8 cellular contexts compared by ENCODE assay signal in genomic region chrX:154490414-154491083, GRCh38. TPM values are rescaled to one million over a fixed set of nuclear protein-coding genes. Genes with fewer than 3 reads are reported as not detected.
DNase-seq lines count a peak whose midpoint lies in the region; ATAC-seq, FAIRE-seq and TF ChIP-seq lines count a peak whose summit lies in the region.

Gene SLC10A3 (minus strand): TSS chrX:154490629. CDS start chrX:154488940, 1,689 bp downstream.

- BruUV-seq in IMR-90 (replicated peaks; lab: Mats Ljungman, UMichigan) (no TSS peak), OCI-LY7 (replicated peaks; lab: Mats Ljungman, UMichigan) (no TSS peak), endothelial cell of umbilical vein (replicated peaks; lab: Mats Ljungman, UMichigan) (no TSS peak)

- H4K20me1 ChIP-seq in IMR-90 (ENCODE audit: insufficient read depth, low read length) = no peaks in the 10 kb centered on the region; the same call in 1 of the 2 replicates
- no peaks in the 10 kb centered on the region for H4K20me1 ChIP-seq in OCI-LY7 (ENCODE audit: insufficient read depth, low read length)
- no peaks in the 10 kb centered on the region for H4K20me1 ChIP-seq in endothelial cell of umbilical vein (replicated peaks; ENCODE audit: control insufficient read depth, extremely low read depth, insufficient read depth, low read length)

- peaks cover 6% of the 10 kb centered on the region for H3K36me3 Mint-ChIP-seq in mesothelial cell of epicardium

- DNase-seq in DMS 273 treated with DMSO at 0.1 percent for 48 hours (lab: John Stamatoyannopoulos, UW) = peak; percentile 77
- DNase-seq in IMR-90 = peak; percentile 92
- DNase-seq in OCI-LY7 (ENCODE audit: low spot score) = peak; percentile 94
- DNase-seq in activated T-cell treated with anti-CD3 and anti-CD28 coated beads for 1 hour (ENCODE audit: low read depth) = peak; percentile 75
- DNase-seq in endothelial cell of umbilical vein (ENCODE audit: low read depth, low spot score) = peak; percentile 94
- peak; percentile 82 to 86 for DNase-seq in mesothelial cell of epicardium (ENCODE audit: low spot score in 2 of 2, unreplicated experiment in 2 of 2)
- peak; percentile 75 to 76 for DNase-seq in stimulated activated CD8-positive, alpha-beta memory T cell treated with anti-CD3 and anti-CD28 coated beads, Interleukin-15, amount 100 ng/mL, for 4 hours (ENCODE audit: low read depth in 2 of 2)

- H2AK9ac ChIP-seq in IMR-90 (replicated peaks; ENCODE audit: low read depth, low read length, poor library complexity) = peak within 1 kb of the TSS; percentile 96

- no peaks in the 10 kb centered on the region for H3K9me3 ChIP-seq in IMR-90 (ENCODE audit: control insufficient read depth, insufficient read depth, low read length)
- no peaks in the 10 kb centered on the region for H3K9me3 ChIP-seq in OCI-LY7 (ENCODE audit: low read length)
- H3K9me3 ChIP-seq in endothelial cell of umbilical vein (replicated peaks; ENCODE audit: control insufficient read depth, insufficient read depth, low read length) = no peaks in the 10 kb centered on the region

- H2AFZ ChIP-seq in IMR-90 (replicated peaks; ENCODE audit: low read length, poor library complexity) = peak within 1 kb of the TSS; percentile 91
- H2AFZ ChIP-seq in OCI-LY7 (ENCODE audit: low read length) = peak within 1 kb of the TSS; percentile 83; the same call in 1 of the 2 replicates
- H2AFZ ChIP-seq in endothelial cell of umbilical vein (ENCODE audit: low read depth, low read length) = peak within 1 kb of the TSS; percentile 87

- peak within 1 kb of the TSS; percentile 75 for H4K5ac ChIP-seq in IMR-90 (ENCODE audit: low read depth, low read length)

- CTCF ChIA-PET in IMR-90 (lab: Yijun Ruan, JAX) = interaction anchor here (0.6 kb wide), 1 partner anchor 63 kb away, joined by 4 read pairs; no protein-coding TSS in a partner anchor
- CTCF ChIA-PET in OCI-LY7 (lab: Charles Lee; ENCODE audit: unreplicated experiment) = interaction anchor here (0.6 to 1.0 kb wide), 4 partner anchors 9 to 56 kb away, joined by 3 to 4 read pairs (median 3); partner anchors contain the start of gene G6PD
- CTCF ChIA-PET in endothelial cell of umbilical vein (lab: Charles Lee) = interaction anchor here (1.0 to 2.2 kb wide), 4 partner anchors 8 to 82 kb away, joined by 3 to 11 read pairs (median 3); partner anchors contain the start of gene DNASE1L1

- 0 out of 2 replicates have a peak, but pooled peaks have one; percentile 13 for TF ChIP-seq RAD21 in IMR-90 (IDR thresholded peaks at IDR 0.05; ENCODE audit: low read length)

- peak; percentile 81 for ATAC-seq in GM21529 (IDR thresholded peaks at IDR 0.05; ENCODE audit: unreplicated experiment)
- peak; percentile 86 for ATAC-seq in IMR-90 (ENCODE audit: low read depth)

- H4K91ac ChIP-seq in IMR-90 (ENCODE audit: insufficient read depth, low read depth, low read length) = peak within 1 kb of the TSS; percentile 15; the same call in 1 of the 2 replicates

- 0 out of 2 replicates have a peak within 1 kb of the TSS, but pooled peaks have one; percentile 30 for H2BK120ac ChIP-seq in IMR-90 (ENCODE audit: low read depth, low read length)

- peak within 1 kb of the TSS; percentile 85 for H3K4ac ChIP-seq in IMR-90 (ENCODE audit: low read depth, low read length)

- POLR2A ChIA-PET in IMR-90 (lab: Charles Lee; ENCODE audit: unreplicated experiment) = interaction anchor here (0.5 to 1.0 kb wide), 2 partner anchors 12 to 119 kb away, joined by 3 read pairs; no protein-coding TSS in a partner anchor
- POLR2A ChIA-PET in OCI-LY7 (lab: Charles Lee) = interaction anchor here (0.5 to 2.8 kb wide), 10 partner anchors 9 to 169 kb away, joined by 4 to 26 read pairs (median 6); partner anchors contain the start of gene ATP6AP1
- POLR2A ChIA-PET in endothelial cell of umbilical vein (lab: Charles Lee) = interaction anchor here (0.6 to 1.5 kb wide), 3 partner anchors 12 to 83 kb away, joined by 3 to 7 read pairs (median 3); partner anchors contain the start of gene LAGE3

- H2BK20ac ChIP-seq in IMR-90 (ENCODE audit: low read depth, low read length) = no peak within 1 kb of the TSS

- H3K27me3 ChIP-seq in IMR-90 (ENCODE audit: control insufficient read depth, insufficient read depth, low read length) (no peaks in the 10 kb centered on the region), endothelial cell of umbilical vein (ENCODE audit: control insufficient read depth in 2 of 2, insufficient read depth in 2 of 2, low read length in 2 of 2) (no peaks in the 10 kb centered on the region)

- H3K79me2 ChIP-seq in OCI-LY7 (ENCODE audit: insufficient read depth, low read depth, low read length) (peaks cover 7% of the 10 kb centered on the region; the same call in 1 of the 2 replicates), endothelial cell of umbilical vein (ENCODE audit: control insufficient read depth, insufficient read depth, low read length) (peaks cover 3% of the 10 kb centered on the region)

- peak within 1 kb of the TSS; percentile 93 for H3K27ac ChIP-seq in IMR-90 (ENCODE audit: insufficient read depth, low read length)
- H3K27ac ChIP-seq in OCI-LY7 (ENCODE audit: low read depth, low read length, poor library complexity, severe bottlenecking) = peak within 1 kb of the TSS; percentile 64
- H3K27ac ChIP-seq in endothelial cell of umbilical vein (ENCODE audit: insufficient read depth, low read depth, low read length) = peak within 1 kb of the TSS; percentile 78

- peak within 1 kb of the TSS; percentile 84 for H3K4me3 Mint-ChIP-seq in mesothelial cell of epicardium

- peak within 1 kb of the TSS; percentile 86 to 89; a peak in 2 of 4 replicates for H4K8ac ChIP-seq in IMR-90 (ENCODE audit: low read depth in 2 of 2, low read length in 2 of 2)

- H3K4me2 ChIP-seq in IMR-90 (ENCODE audit: low read depth, low read length) (peak within 1 kb of the TSS; percentile 89), OCI-LY7 (ENCODE audit: low read length) (peak within 1 kb of the TSS; percentile 98), endothelial cell of umbilical vein (ENCODE audit: insufficient read depth, low read length) (peak within 1 kb of the TSS; percentile 62)

- H3K56ac ChIP-seq in IMR-90 (ENCODE audit: extremely low read depth, insufficient read depth, low read length) = peak within 1 kb of the TSS; percentile 76; the same call in 1 of the 2 replicates

- H2AK5ac ChIP-seq in IMR-90 (ENCODE audit: low read depth, low read length) = peak within 1 kb of the TSS; percentile 66

- peaks cover 0 to 25% of the 10 kb centered on the region in 2 experiments; a peak in 2 of 4 replicates for H3K79me1 ChIP-seq in IMR-90 (ENCODE audit: low read depth in 1 of 2, low read length in 2 of 2)

- peak within 1 kb of the TSS; percentile 84 for H3K4me3 ChIP-seq in IMR-90 (ENCODE audit: insufficient read depth, low read depth, low read length)
- peak within 1 kb of the TSS; percentile 79 for H3K4me3 ChIP-seq in OCI-LY7 (ENCODE audit: low read depth, low read length, poor library complexity, severe bottlenecking)
- peak within 1 kb of the TSS; percentile 51 to 68 (median 55) for H3K4me3 ChIP-seq in endothelial cell of umbilical vein (replicated peaks in 1 of 3; ENCODE audit: insufficient read depth in 1 of 3, low read depth in 1 of 3, low read length in 3 of 3)

- no peaks in the 10 kb centered on the region for H3K9me2 ChIP-seq in OCI-LY7 (ENCODE audit: insufficient read depth, low read length)

- in situ Hi-C loops in IMR-90 (cut with MboI; ENCODE audit: low sequenced_read_pairs) = no loop called here

- peaks cover 2% of the 10 kb centered on the region; the same call in 1 of the 2 replicates for H3K4me1 ChIP-seq in IMR-90 (ENCODE audit: control insufficient read depth, insufficient read depth, low read length)
- peaks cover 20% of the 10 kb centered on the region for H3K4me1 ChIP-seq in OCI-LY7 (ENCODE audit: insufficient read depth, low read length, poor library complexity, severe bottlenecking)
- H3K4me1 ChIP-seq in endothelial cell of umbilical vein (ENCODE audit: control insufficient read depth, extremely low read depth, insufficient read depth, low read length) = no peaks in the 10 kb centered on the region

- peak within 1 kb of the TSS; percentile 97 for H3K27ac Mint-ChIP-seq in mesothelial cell of epicardium

- H3K14ac ChIP-seq in IMR-90 (replicated peaks; ENCODE audit: low read depth, low read length) = peak within 1 kb of the TSS; percentile 86

- peak within 1 kb of the TSS; percentile 39; the same call in 1 of the 3 replicates for H2BK15ac ChIP-seq in IMR-90 (ENCODE audit: low read depth, low read length)

- WGBS in IMR-90 (ENCODE audit: extremely low coverage in 2 of 2, insufficient read length in 1 of 2), 2 experiments = 32% methylated on average over 22 of the region's 71 CpGs; no CpG with 5 or more reads in 1 of the 2 experiments

- H3K9me1 ChIP-seq in IMR-90 (ENCODE audit: insufficient read depth, low read length) (peaks cover 8% of the 10 kb centered on the region; the same call in 1 of the 2 replicates), endothelial cell of umbilical vein (replicated peaks; ENCODE audit: control insufficient read depth, extremely low read depth, insufficient read depth, low read length) (no peaks in the 10 kb centered on the region)

- H3K4me1 Mint-ChIP-seq in mesothelial cell of epicardium = peaks cover 12% of the 10 kb centered on the region

- TF ChIP-seq CTCF in IMR-90 (conservative IDR thresholded peaks at IDR 0.05; ENCODE audit: low read depth, low read length) (0 out of 2 replicates have a peak, but pooled peaks have one; percentile 10), OCI-LY7 (conservative IDR thresholded peaks at IDR 0.05; ENCODE audit: low read length) (peak; percentile 48; the same call in 1 of the 2 replicates), endothelial cell of umbilical vein (IDR thresholded peaks at IDR 0.05; ENCODE audit: extremely low read depth in 1 of 2, insufficient read depth in 1 of 2, low read depth in 1 of 2, low read length in 2 of 2) (no peak), mesothelial cell of epicardium (IDR thresholded peaks at IDR 0.05; ENCODE audit: unreplicated experiment) (no peak)

- TF ChIP-seq POLR2A in IMR-90 (IDR thresholded peaks at IDR 0.05; ENCODE audit: low read depth, low read length) (peak; percentile 95), endothelial cell of umbilical vein (IDR thresholded peaks at IDR 0.05; ENCODE audit: low read depth, low read length) (peak; percentile 80)

- intact Hi-C loops in IMR-90 (cut with micrococcal nuclease) = loop anchor here (1.0 to 2.0 kb wide), 3 partner anchors 26 to 56 kb away; partner anchors contain the start of genes FAM3A, G6PD and IKBKG
- intact Hi-C loops in OCI-LY7 (cut with micrococcal nuclease; ENCODE audit: unreplicated experiment) = loop anchor here (5.0 kb wide), 1 partner anchor 63 kb away; the partner anchor contains the start of gene ATP6AP1
- intact Hi-C loops in endothelial cell of umbilical vein (cut with micrococcal nuclease) = loop anchor here (1.0 kb wide), 2 partner anchors 26 to 159 kb away; partner anchors contain the start of gene FAM3A

- FAIRE-seq in endothelial cell of umbilical vein (lab: Jason Lieb, UNC) = peak; percentile 98

- H3K9ac ChIP-seq in IMR-90 (ENCODE audit: low read depth, low read length) = peak within 1 kb of the TSS; percentile 95
- peak within 1 kb of the TSS; percentile 85 for H3K9ac ChIP-seq in endothelial cell of umbilical vein (replicated peaks; ENCODE audit: extremely low read depth, insufficient read depth, low read length)

- no peaks in the 10 kb centered on the region for H3K9me3 Mint-ChIP-seq in mesothelial cell of epicardium

- H2BK5ac ChIP-seq in IMR-90 (ENCODE audit: low read depth, low read length, poor library complexity, severe bottlenecking) = peak within 1 kb of the TSS; percentile 69

- H3K18ac ChIP-seq in IMR-90 (ENCODE audit: low read depth, low read length) = peak within 1 kb of the TSS; percentile 71; the same call in 1 of the 2 replicates

- dilution Hi-C loops in IMR-90 (cut with HindIII; ENCODE audit: low sequenced_read_pairs, unreplicated experiment) (no loop called here), endothelial cell of umbilical vein (cut with MboI; ENCODE audit: extremely low pct_ligation_motif_present, low sequenced_read_pairs) (no loop called here)

- peak within 1 kb of the TSS; percentile 91 for H3K23ac ChIP-seq in IMR-90 (ENCODE audit: low read depth, low read length)

- H3K36me3 ChIP-seq in IMR-90 (ENCODE audit: control insufficient read depth, insufficient read depth, low read length) = peaks cover 5% of the 10 kb centered on the region; the same call in 1 of the 2 replicates
- H3K36me3 ChIP-seq in OCI-LY7 (ENCODE audit: insufficient read depth, low read length) = peaks cover 5% of the 10 kb centered on the region; the same call in 1 of the 2 replicates
- no peaks in the 10 kb centered on the region for H3K36me3 ChIP-seq in endothelial cell of umbilical vein (ENCODE audit: control insufficient read depth in 2 of 2, extremely low read depth in 1 of 2, insufficient read depth in 2 of 2, low read length in 2 of 2)

- H3K27me3 Mint-ChIP-seq in mesothelial cell of epicardium (ENCODE audit: low read depth) = no peaks in the 10 kb centered on the region

RNA-seq across cellular contexts. Expression of gene SLC10A3, which starts in this region (rescaled TPM):
- total RNA-seq in IMR-90 (2012; rRNA removed) (15.2 and 16.1 TPM in 2 replicates), OCI-LY7 (2022) (12.7 and 15.6 TPM in 2 replicates), endothelial cell of umbilical vein (19.7 and 22.6 TPM in 2 replicates), mesothelial cell of epicardium (30.1 to 30.8 TPM (median 30.2 TPM) in 3 replicates)
- polyA plus RNA-seq in IMR-90 (2012; rRNA removed) (24.6 and 26.9 TPM in 2 replicates), endothelial cell of umbilical vein (21.9 and 30.8 TPM in 2 replicates)
- polyA plus RNA-seq in IMR-90 (2012; cell fraction: cytosol; rRNA removed) = 12.0 and 39.4 TPM in 2 replicates
- 12.8 and 26.1 TPM in 2 replicates for polyA plus RNA-seq in IMR-90 (2012; cell fraction: nucleus; rRNA removed; ENCODE audit: low replicate concordance)
- total RNA-seq in OCI-LY7 (2014; rRNA removed; shearing (Covaris generic)) = 12.4 and 14.1 TPM in 2 replicates
- polyA plus RNA-seq in endothelial cell of umbilical vein (2011; cell fraction: cytosol; rRNA removed) = 13.4 and 16.6 TPM in 2 replicates
- 7.2 and 7.6 TPM in 2 replicates for polyA plus RNA-seq in endothelial cell of umbilical vein (2011; cell fraction: nucleus; rRNA removed)
- polyA plus RNA-seq in endothelial cell of umbilical vein (2012) = 22.1 and 28.4 TPM in 2 replicates
- 10.7 and 12.7 TPM in 2 replicates for polyA minus RNA-seq in endothelial cell of umbilical vein
- polyA minus RNA-seq in endothelial cell of umbilical vein (2011; cell fraction: cytosol; rRNA and poly(A)+ RNA removed) = 27.2 TPM
- polyA minus RNA-seq in endothelial cell of umbilical vein (2011; cell fraction: nucleus; rRNA and poly(A)+ RNA removed) = 3.1 and 3.9 TPM in 2 replicates

Comparison
In these comparisons a context has a peak if more than half of its experiments do, and no peak if none do; other contexts are left out.
1. Peak in every context shown above with its lines: DNase-seq, ATAC-seq, H3K4me3 ChIP-seq and H3K27ac ChIP-seq.
2. CTCF ChIP-seq: peak in IMR-90 (single experiment) and OCI-LY7 (single experiment); none in endothelial cell of umbilical vein (0 of 2) and mesothelial cell of epicardium (single experiment).